8 cellular contexts compared by ENCODE assay signal in genomic region chr3:189961525-189962161, GRCh38.
A peak's percentile ranks its signal among the peaks of the same experiment; 100 is the strongest.
DNase-seq lines count a peak whose midpoint lies in the region; ATAC-seq and TF ChIP-seq lines count a peak whose summit lies in the region.

No MANE protein-coding gene starts in this region.

- no peaks in the 10 kb centered on the region for H3K4me1 ChIP-seq in mesendoderm (ENCODE audit: control insufficient read depth, low read depth, low read length)

- H4K5ac ChIP-seq in mesendoderm (ENCODE audit: low read length): no peak overlapping the region

- no peak overlapping the region for H3K23ac ChIP-seq in mesendoderm (ENCODE audit: low read length)

- no peaks in the 10 kb centered on the region for H3K79me2 ChIP-seq in mesendoderm (ENCODE audit: control insufficient read depth, insufficient read depth, low read length)

- peak overlapping the region; percentile 74 for H2BK15ac ChIP-seq in mesendoderm (replicated peaks; ENCODE audit: low read depth)

- H3K4me3 Mint-ChIP-seq in activated CD4-positive, alpha-beta memory T cell treated with anti-CD3 and anti-CD28 coated beads, Interleukin-2, amount 10 ng/mL, durations not matched to agents 7 days and 5 days: no peak overlapping the region
- no peak overlapping the region for H3K4me3 Mint-ChIP-seq in effector memory CD8-positive, alpha-beta T cell

- no peaks in the 10 kb centered on the region for H3K9me3 Mint-ChIP-seq in activated CD4-positive, alpha-beta memory T cell treated with anti-CD3 and anti-CD28 coated beads, Interleukin-2, amount 10 ng/mL, durations not matched to agents 7 days and 5 days
- H3K9me3 Mint-ChIP-seq in effector memory CD8-positive, alpha-beta T cell: no peaks in the 10 kb centered on the region

- H3K36me3 ChIP-seq in mesendoderm (ENCODE audit: control insufficient read depth, insufficient read depth, low read length): peaks cover 2% of the 10 kb centered on the region

- DNase-seq in COLO668 (lab: John Stamatoyannopoulos, UW; ENCODE audit: unreplicated experiment) (peak; percentile 62), GM20000 (ENCODE audit: low spot score) (peak; percentile 66), HS-27A (ENCODE audit: low read depth) (peak; percentile 66), NCI-H82 treated with DMSO at 0.1 percent for 48 hours (lab: John Stamatoyannopoulos, UW; ENCODE audit: unreplicated experiment) (peak; percentile 80), mesendoderm (peak; percentile 90)
- peak; percentile 74 for DNase-seq in activated CD4-positive, alpha-beta memory T cell treated with anti-CD3 and anti-CD28 coated beads, Interleukin-2, amount 10 ng/mL, durations not matched to agents 7 days and 5 days
- peak; percentile 39 to 54 (median 44) for DNase-seq in effector memory CD8-positive, alpha-beta T cell
- DNase-seq in stimulated activated CD8-positive, alpha-beta memory T cell treated with anti-CD3 and anti-CD28 coated beads, Interleukin-2, amount 100 ng/mL, for 48 hours (ENCODE audit: low read depth in 2 of 2): peak; percentile 55 to 63

- H3K18ac ChIP-seq in mesendoderm (ENCODE audit: low read length): peak overlapping the region; percentile 51

- no peak overlapping the region for H3K9ac ChIP-seq in mesendoderm (ENCODE audit: low read length)

- H3K4me1 Mint-ChIP-seq in activated CD4-positive, alpha-beta memory T cell treated with anti-CD3 and anti-CD28 coated beads, Interleukin-2, amount 10 ng/mL, durations not matched to agents 7 days and 5 days: peaks cover 9% of the 10 kb centered on the region
- peaks cover 0 to 3% of the 10 kb centered on the region in 2 donors for H3K4me1 Mint-ChIP-seq in effector memory CD8-positive, alpha-beta T cell (ENCODE audit: low read depth in 2 of 2)

- H3K79me1 ChIP-seq in mesendoderm (ENCODE audit: low read length): no peaks in the 10 kb centered on the region

- ATAC-seq in effector memory CD8-positive, alpha-beta T cell (replicated peaks): peak; percentile 51

- H3K27me3 ChIP-seq in mesendoderm (ENCODE audit: insufficient read depth, low read length, poor library complexity): no peaks in the 10 kb centered on the region

- H2BK5ac ChIP-seq in mesendoderm (ENCODE audit: low read length): no peak overlapping the region

- no peak overlapping the region for H3K4me2 ChIP-seq in mesendoderm (ENCODE audit: low read length)

- H2BK120ac ChIP-seq in mesendoderm (ENCODE audit: low read depth, low read length): no peak overlapping the region

- no peak overlapping the region for H3K4ac ChIP-seq in mesendoderm (ENCODE audit: low read depth, low read length)

- no peak overlapping the region for H3K27ac Mint-ChIP-seq in activated CD4-positive, alpha-beta memory T cell treated with anti-CD3 and anti-CD28 coated beads, Interleukin-2, amount 10 ng/mL, durations not matched to agents 7 days and 5 days
- H3K27ac Mint-ChIP-seq in effector memory CD8-positive, alpha-beta T cell: no peak overlapping the region

- H3K56ac ChIP-seq in mesendoderm (ENCODE audit: low read length): no peak overlapping the region

- H3K27me3 Mint-ChIP-seq in activated CD4-positive, alpha-beta memory T cell treated with anti-CD3 and anti-CD28 coated beads, Interleukin-2, amount 10 ng/mL, durations not matched to agents 7 days and 5 days: peaks cover 16% of the 10 kb centered on the region
- peaks cover 8 to 20% of the 10 kb centered on the region in 2 donors for H3K27me3 Mint-ChIP-seq in effector memory CD8-positive, alpha-beta T cell

- H4K8ac ChIP-seq in mesendoderm (ENCODE audit: low read depth, low read length): no peak overlapping the region

- POLR2A ChIA-PET in activated CD4-positive, alpha-beta memory T cell treated with anti-CD3 and anti-CD28 coated beads, Interleukin-2, amount 10 ng/mL, durations not matched to agents 7 days and 5 days (lab: Charles Lee): no interaction called here

- no CpG with 5 or more reads among the region's 8 CpGs for WGBS in mesendoderm (ENCODE audit: extremely low coverage, insufficient coverage, low lambda C conversion rate)

- no peaks in the 10 kb centered on the region for H3K36me3 Mint-ChIP-seq in activated CD4-positive, alpha-beta memory T cell treated with anti-CD3 and anti-CD28 coated beads, Interleukin-2, amount 10 ng/mL, durations not matched to agents 7 days and 5 days (ENCODE audit: low read depth)
- no peaks in the 10 kb centered on the region for H3K36me3 Mint-ChIP-seq in effector memory CD8-positive, alpha-beta T cell (ENCODE audit: insufficient read depth)

- H2AK5ac ChIP-seq in mesendoderm (ENCODE audit: low read length): no peak overlapping the region

- H3K4me3 ChIP-seq in mesendoderm (ENCODE audit: low read length): no peak overlapping the region

- TF ChIP-seq CTCF in GM20000 (IDR thresholded peaks at IDR 0.05; ENCODE audit: extremely low read depth, missing control alignments): peak; percentile 89

- no peak overlapping the region for H3K27ac ChIP-seq in mesendoderm (ENCODE audit: low read depth, low read length)

- CTCF ChIA-PET in activated CD4-positive, alpha-beta memory T cell treated with anti-CD3 and anti-CD28 coated beads, Interleukin-2, amount 10 ng/mL, durations not matched to agents 7 days and 5 days (lab: Charles Lee): interaction anchor here (0.6 to 3.3 kb wide), 36 partner anchors 9 to 1480 kb away, joined by 3 to 21 read pairs (median 4); partner anchors contain the start of gene CLDN1
